ENCODE assay signal across 10 cellular contexts in the genomic region with DNA sequence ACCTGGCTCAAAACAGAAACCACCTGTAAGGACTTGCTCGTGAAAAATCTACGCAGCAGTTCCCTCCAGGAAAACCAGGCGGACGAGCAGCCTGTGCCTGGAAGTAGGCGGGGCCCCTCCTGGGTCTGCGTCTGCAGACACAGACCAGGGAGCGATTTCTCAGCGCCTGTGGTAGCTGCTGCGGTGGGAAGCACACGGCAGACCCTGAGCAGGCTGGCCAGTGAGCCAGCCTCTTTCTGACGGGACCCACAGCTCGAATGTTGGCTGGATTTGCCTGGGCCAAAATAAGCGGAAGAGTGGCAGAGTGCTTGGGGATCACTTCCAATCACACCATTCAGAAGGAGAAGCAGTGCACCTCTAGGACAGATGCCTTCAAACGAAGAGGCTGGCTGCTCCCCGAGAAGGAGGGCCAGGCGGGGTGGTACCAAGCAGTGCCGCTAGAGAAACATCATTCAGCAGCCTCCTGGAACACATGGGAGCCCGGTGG.
A peak's percentile ranks its signal among the peaks of the same experiment; 100 is the strongest.
DNase-seq lines count a peak whose midpoint lies in the region; ATAC-seq and TF ChIP-seq lines count a peak whose summit lies in the region.
"Had no signal": no experiment of that assay in that cellular context is flagged by ENCODE, and none has a peak within 500 bp of the region (broad histone marks: within the 10 kb centered on the region; RNA-seq: fewer than 3 reads in every experiment).

No MANE protein-coding gene starts in this region.

- H3K27me3 ChIP-seq in gastroesophageal sphincter, result no peaks in the 10 kb centered on the region

- no peak for TF ChIP-seq POLR2A in gastroesophageal sphincter (IDR thresholded peaks at IDR 0.05)

- no peak for TF ChIP-seq EP300 in gastroesophageal sphincter (IDR thresholded peaks at IDR 0.05)

- H3K4me1 Mint-ChIP-seq in stimulated activated naive CD8-positive, alpha-beta T cell treated with anti-CD3 and anti-CD28 coated beads, Interleukin-15, amount 100 ng/mL, for 72 hours, result no peaks in the 10 kb centered on the region
- peaks cover 90% of the 10 kb centered on the region for H3K4me1 Mint-ChIP-seq in nephron progenitor cell
- H3K4me1 Mint-ChIP-seq: B cell had no signal

- H3K27me3 Mint-ChIP-seq in stimulated activated naive CD8-positive, alpha-beta T cell treated with anti-CD3 and anti-CD28 coated beads, Interleukin-15, amount 100 ng/mL, for 72 hours, result no peaks in the 10 kb centered on the region
- no peaks in the 10 kb centered on the region for H3K27me3 Mint-ChIP-seq in nephron progenitor cell (ENCODE audit: low read depth, poor library complexity)
- H3K27me3 Mint-ChIP-seq: B cell had no signal

- peak overlapping the region; percentile 15 to 46 for H3K4me3 ChIP-seq in gastroesophageal sphincter
- H3K4me3 ChIP-seq: K562 had no signal

- peaks cover 0 to 12% of the 10 kb centered on the region in 2 donors for H3K36me3 ChIP-seq in gastroesophageal sphincter

- H3K36me3 Mint-ChIP-seq in nephron progenitor cell (ENCODE audit: low read depth), result peaks cover 4% of the 10 kb centered on the region

- no peak for DNase-seq in stimulated activated naive CD8-positive, alpha-beta T cell treated with anti-CD3 and anti-CD28 coated beads, Interleukin-15, amount 100 ng/mL, for 72 hours
- no peak for DNase-seq in stimulated activated naive CD8-positive, alpha-beta T cell treated with anti-CD3 and anti-CD28 coated beads, Interleukin-15, Interleukin-2, amounts not matched to agents 100 U/mL and 50 U/mL, for 24 hours
- DNase-seq in nephron progenitor cell, result peak; percentile 65
- no peak for DNase-seq in GM13976 (ENCODE audit: low spot score)
- no peak for DNase-seq in NCI-H446 treated with DMSO at 0.1 percent for 48 hours (lab: John Stamatoyannopoulos, UW)
- DNase-seq in kidney glomerular epithelial cell (lab: John Stamatoyannopoulos, UW), result no peak

- no peaks in the 10 kb centered on the region for H3K9me3 Mint-ChIP-seq in stimulated activated naive CD8-positive, alpha-beta T cell treated with anti-CD3 and anti-CD28 coated beads, Interleukin-15, amount 100 ng/mL, for 72 hours
- H3K9me3 Mint-ChIP-seq in nephron progenitor cell, result no peaks in the 10 kb centered on the region

- WGBS in gastroesophageal sphincter (ENCODE audit: low coverage in 1 of 2), 2 donors, result 16 to 20% methylated on average over 1 to 9 of the region's 18 CpGs

- H3K9me3 ChIP-seq in gastroesophageal sphincter, result no peaks in the 10 kb centered on the region

- peak overlapping the region in 3 of 4 donors; percentile 32 to 70 (median 58) for H3K27ac ChIP-seq in gastroesophageal sphincter

- H3K27ac Mint-ChIP-seq in stimulated activated naive CD8-positive, alpha-beta T cell treated with anti-CD3 and anti-CD28 coated beads, Interleukin-15, amount 100 ng/mL, for 72 hours, result no peak overlapping the region
- H3K27ac Mint-ChIP-seq in nephron progenitor cell, result no peak overlapping the region
- H3K27ac Mint-ChIP-seq: B cell had no signal

- TF ChIP-seq CTCF in gastroesophageal sphincter (IDR thresholded peaks at IDR 0.05) (peak in 3 of 4 experiments; percentile 18 to 48 (median 29)), nephron progenitor cell (IDR thresholded peaks at IDR 0.05) (no peak), GM13976 (IDR thresholded peaks at IDR 0.05; ENCODE audit: borderline replicate concordance, control extremely low read depth, extremely low read depth, insufficient read depth, missing control alignments) (no peak)

- peaks cover 0 to 22% (median 0%) of the 10 kb centered on the region in 3 donors for H3K4me1 ChIP-seq in gastroesophageal sphincter

- peak; percentile 12 for ATAC-seq in stimulated activated naive CD8-positive, alpha-beta T cell treated with anti-CD3 and anti-CD28 coated beads, Interleukin-15, amount 100 ng/mL, for 72 hours
- no peak for ATAC-seq in stimulated activated naive CD8-positive, alpha-beta T cell treated with anti-CD3 and anti-CD28 coated beads, Interleukin-15, Interleukin-2, amounts not matched to agents 100 U/mL and 50 U/mL, for 24 hours
- peak; percentile 84 for ATAC-seq in gastroesophageal sphincter
- no peak for ATAC-seq in HG03025 (IDR thresholded peaks at IDR 0.05; ENCODE audit: low FRiP score, unreplicated experiment)
- ATAC-seq: K562 had no signal

- in situ Hi-C loops in GM13976 (cut with MboI; ENCODE audit: low sequenced_read_pairs, unreplicated experiment), result no loop called here

- H3K4me3 Mint-ChIP-seq in stimulated activated naive CD8-positive, alpha-beta T cell treated with anti-CD3 and anti-CD28 coated beads, Interleukin-15, amount 100 ng/mL, for 72 hours, result no peak overlapping the region
- H3K4me3 Mint-ChIP-seq in nephron progenitor cell, result peak overlapping the region; percentile 46
- H3K4me3 Mint-ChIP-seq: B cell had no signal

Comparison
In these comparisons a context has a peak if more than half of its experiments do, and no peak if none do; other contexts are left out.
1. ATAC-seq: peak in stimulated activated naive CD8-positive, alpha-beta T cell treated with anti-CD3 and anti-CD28 coated beads, Interleukin-15, amount 100 ng/mL, for 72 hours (single experiment) and gastroesophageal sphincter (single experiment); none in stimulated activated naive CD8-positive, alpha-beta T cell treated with anti-CD3 and anti-CD28 coated beads, Interleukin-15, Interleukin-2, amounts not matched to agents 100 U/mL and 50 U/mL, for 24 hours (single experiment) and HG03025 (single experiment).
2. CTCF ChIP-seq: peak in gastroesophageal sphincter (3 of 4); none in nephron progenitor cell (single experiment) and GM13976 (single experiment).